21 cellular contexts compared by ENCODE assay signal in genomic region chr10:76643465-76643864, GRCh38.
A peak's percentile ranks its signal among the peaks of the same experiment; 100 is the strongest.
DNase-seq lines count a peak whose midpoint lies in the region; ATAC-seq and TF ChIP-seq lines count a peak whose summit lies in the region.
"Had no signal": no experiment of that assay in that cellular context is flagged by ENCODE, and none has a peak within 500 bp of the region (broad histone marks: within the 10 kb centered on the region; RNA-seq: fewer than 3 reads in every experiment).

No MANE protein-coding gene starts in this region.

- DNase-seq in Ammon's horn (ENCODE audit: low spot score) = peak; percentile 20
- DNase-seq in DMS153 treated with DMSO at 0.1 percent for 48 hours (lab: John Stamatoyannopoulos, UW; ENCODE audit: unreplicated experiment) = peak; percentile 3
- DNase-seq in right cardiac atrium = peak; percentile 22 to 67 (median 45)
- peak in 1 of 2 donors; percentile 38 for DNase-seq in gastrocnemius medialis
- no peak for DNase-seq in NCI-H774 (lab: John Stamatoyannopoulos, UW)
- DNase-seq in esophagus squamous epithelium (lab: John Stamatoyannopoulos, UW) = no peak
- DNase-seq: activated CD4-positive, alpha-beta T cell treated with anti-CD3 and anti-CD28 coated beads for 48 hours; activated CD8-positive, alpha-beta memory T cell treated with anti-CD3 and anti-CD28 coated beads, Interleukin-2, amount 10 ng/mL, durations not matched to agents 7 days and 5 days; CD4-positive, alpha-beta memory T cell; DMS79; endodermal cell; H7; head of caudate nucleus; lower lobe of right lung; NCI-H1930; NCI-H510A treated with DMSO at 0.1 percent for 48 hours; SIG-M5; T-helper 1 cell had no signal

- TF ChIP-seq POLR2A in gastrocnemius medialis (IDR thresholded peaks at IDR 0.05) (no peak), esophagus squamous epithelium (IDR thresholded peaks at IDR 0.05) (no peak)

- H3K36me3 ChIP-seq in gastrocnemius medialis = no peaks in the 10 kb centered on the region
- H3K36me3 ChIP-seq in esophagus squamous epithelium = no peaks in the 10 kb centered on the region
- H3K36me3 ChIP-seq: lower lobe of right lung had no signal

- intact Hi-C loops in right cardiac atrium (cut with DNase I) (no loop called here), gastrocnemius medialis (cut with DNase I; ENCODE audit: low total_unique reads) (no loop called here), esophagus squamous epithelium (cut with DNase I) (no loop called here)

- peak; percentile 31 to 82 for ATAC-seq in right cardiac atrium
- peak; percentile 41 to 52 for ATAC-seq in gastrocnemius medialis
- ATAC-seq in GM19351 (IDR thresholded peaks at IDR 0.05; ENCODE audit: unreplicated experiment) = no peak
- ATAC-seq: activated CD8-positive, alpha-beta memory T cell treated with anti-CD3 and anti-CD28 coated beads, Interleukin-2, amount 10 ng/mL, durations not matched to agents 7 days and 5 days; K562; lower lobe of right lung had no signal

- H3K27ac ChIP-seq in right cardiac atrium (ENCODE audit: low read length) (no peak overlapping the region), gastrocnemius medialis (no peak overlapping the region), esophagus squamous epithelium (peak overlapping the region in 1 of 4 donors; percentile 25)
- H3K27ac ChIP-seq: coronary artery, lower lobe of right lung had no signal

- H3K4me1 ChIP-seq in right cardiac atrium (ENCODE audit: control insufficient read depth, insufficient read depth, low read length) = no peaks in the 10 kb centered on the region
- H3K4me1 ChIP-seq in gastrocnemius medialis = no peaks in the 10 kb centered on the region
- no peaks in the 10 kb centered on the region for H3K4me1 ChIP-seq in esophagus squamous epithelium
- H3K4me1 ChIP-seq: lower lobe of right lung had no signal

- WGBS in right cardiac atrium = 42% methylated on average over 4 of the region's 4 CpGs
- WGBS in esophagus squamous epithelium, 2 donors = 18 to 43% methylated on average over 2 to 4 of the region's 4 CpGs

- in situ Hi-C loops in gastrocnemius medialis (cut with MboI; ENCODE audit: low sequenced_read_pairs in 4 of 4) = no loop called here

- H3K27me3 ChIP-seq in right cardiac atrium (ENCODE audit: control insufficient read depth, insufficient read depth) (no peaks in the 10 kb centered on the region), gastrocnemius medialis (no peaks in the 10 kb centered on the region), esophagus squamous epithelium (no peaks in the 10 kb centered on the region)

- H3K4me3 ChIP-seq in right cardiac atrium (ENCODE audit: low read length) = no peak overlapping the region
- H3K4me3 ChIP-seq in gastrocnemius medialis = no peak overlapping the region
- H3K4me3 ChIP-seq in esophagus squamous epithelium = no peak overlapping the region
- H3K4me3 ChIP-seq: coronary artery, K562, lower lobe of right lung had no signal

- TF ChIP-seq CTCF in gastrocnemius medialis (IDR thresholded peaks at IDR 0.05 in 4 of 5, conservative IDR thresholded peaks at IDR 0.05 in 1 of 5) = no peak
- TF ChIP-seq CTCF in esophagus squamous epithelium (IDR thresholded peaks at IDR 0.05) = no peak

- no peaks in the 10 kb centered on the region for H3K9me3 ChIP-seq in right cardiac atrium (ENCODE audit: control insufficient read depth, low read length)
- no peaks in the 10 kb centered on the region for H3K9me3 ChIP-seq in gastrocnemius medialis
- H3K9me3 ChIP-seq in esophagus squamous epithelium = no peaks in the 10 kb centered on the region
- H3K9me3 ChIP-seq: lower lobe of right lung had no signal

Comparison
In these comparisons a context has a peak if more than half of its experiments do, and no peak if none do; other contexts are left out.
1. DNase-seq: peak in Ammon's horn (single experiment), DMS153 treated with DMSO at 0.1 percent for 48 hours (single experiment) and right cardiac atrium (3 of 3); none in NCI-H774 (single experiment) and esophagus squamous epithelium (single experiment).